ENCODE assay signal across 35 cellular contexts in the genomic region with DNA sequence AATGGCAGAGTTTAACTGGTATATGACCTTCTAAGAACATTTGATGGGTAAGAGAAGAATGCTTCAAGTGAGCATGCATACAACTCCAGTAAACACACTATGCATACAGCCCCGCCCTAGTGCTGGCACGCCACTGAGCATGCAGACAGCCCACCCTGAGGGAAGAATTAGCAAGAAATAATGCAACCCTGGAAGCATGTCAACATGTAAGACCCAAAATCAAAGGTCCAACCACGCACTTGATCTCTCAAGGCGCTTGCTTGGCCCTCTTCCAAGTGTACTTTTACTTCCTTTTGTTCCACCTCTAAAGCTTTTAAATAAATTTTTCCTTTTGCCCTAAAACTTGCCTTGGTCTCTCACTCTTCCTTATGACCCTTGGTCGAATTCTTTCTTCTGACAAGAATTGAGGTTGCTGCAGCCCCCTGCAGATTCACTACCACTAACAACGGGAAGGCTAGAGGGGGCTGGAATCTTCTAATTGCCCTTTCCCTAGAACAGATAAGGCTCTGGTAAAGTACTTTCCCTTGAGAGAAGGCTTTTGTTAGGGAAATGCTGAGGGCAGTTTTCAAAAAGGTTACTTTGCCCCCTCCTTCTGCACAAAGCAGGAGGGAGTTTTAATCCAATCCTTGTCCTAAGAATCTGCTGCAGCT. TPM values are rescaled to one million over a fixed set of nuclear protein-coding genes. Genes with fewer than 3 reads are reported as not detected.
A peak's percentile ranks its signal among the peaks of the same experiment; 100 is the strongest.
DNase-seq lines count a peak whose midpoint lies in the region; ATAC-seq, FAIRE-seq and TF ChIP-seq lines count a peak whose summit lies in the region.
"Had no signal": no experiment of that assay in that cellular context is flagged by ENCODE, and none has a peak within 500 bp of the region (broad histone marks: within the 10 kb centered on the region; RNA-seq: fewer than 3 reads in every experiment).

No MANE protein-coding gene starts in this region.

- peaks cover 23% of the 10 kb centered on the region for H3K27me3 ChIP-seq in HUES48 (ENCODE audit: control insufficient read depth, insufficient read depth, low read length)
- no peaks in the 10 kb centered on the region for H3K27me3 ChIP-seq in K562 (ENCODE audit: control insufficient read depth in 2 of 2, insufficient read depth in 2 of 2, low read length in 2 of 2)
- H3K27me3 ChIP-seq in iPS-15b (ENCODE audit: control insufficient read depth, insufficient read depth, low read length), result peaks cover 15% of the 10 kb centered on the region
- no peaks in the 10 kb centered on the region; a peak in 2 of 5 replicates for H3K27me3 ChIP-seq in HepG2 (ENCODE audit: control insufficient read depth in 1 of 2, insufficient read depth in 2 of 2, low read length in 2 of 2)
- H3K27me3 ChIP-seq in pancreas, result no peaks in the 10 kb centered on the region
- H3K27me3 ChIP-seq: adrenal gland, body of pancreas, esophagus muscularis mucosa, foreskin keratinocyte, vagina had no signal

- TF ChIP-seq CTCF in A549 (IDR thresholded peaks at IDR 0.05) (no peak), K562 (IDR thresholded peaks at IDR 0.05 in 2 of 3, conservative IDR thresholded peaks at IDR 0.05 in 1 of 3; ENCODE audit: insufficient read depth in 2 of 3, low read depth in 1 of 3, low read length in 3 of 3) (no peak), HepG2 (CRISPR knock-in tag; IDR thresholded peaks at IDR 0.05) (no peak), pancreas (IDR thresholded peaks at IDR 0.05) (no peak)

- FAIRE-seq in A549 (lab: Jason Lieb, UNC), result no peak
- no peak for FAIRE-seq in K562 (lab: Jason Lieb, UNC)
- FAIRE-seq in HepG2 (lab: Jason Lieb, UNC), result no peak
- no peak for FAIRE-seq in pancreas (lab: Jason Lieb, UNC)
- FAIRE-seq: D721Med, GM12891, HTR-8/SVneo had no signal

- no peaks in the 10 kb centered on the region for H3K9me3 ChIP-seq in A549
- H3K9me3 ChIP-seq in HUES48 (ENCODE audit: control insufficient read depth, insufficient read depth, low read length), result no peaks in the 10 kb centered on the region
- no peaks in the 10 kb centered on the region for H3K9me3 ChIP-seq in K562 (replicated peaks; ENCODE audit: control insufficient read depth, insufficient read depth, low read depth, low read length)
- H3K9me3 ChIP-seq in iPS-15b (ENCODE audit: control insufficient read depth, insufficient read depth, low read length), result no peaks in the 10 kb centered on the region
- no peaks in the 10 kb centered on the region for H3K9me3 ChIP-seq in HepG2 (ENCODE audit: low read length)
- no peaks in the 10 kb centered on the region for H3K9me3 ChIP-seq in pancreas
- H3K9me3 ChIP-seq: adrenal gland, body of pancreas, esophagus muscularis mucosa, vagina had no signal

- H3K4me3 ChIP-seq in A549, result no peak overlapping the region
- H3K4me3 ChIP-seq in HUES48 (ENCODE audit: low read depth, low read length), result peak overlapping the region; percentile 42
- no peak overlapping the region for H3K4me3 ChIP-seq in K562
- H3K4me3 ChIP-seq in iPS-15b (ENCODE audit: low read depth, low read length), result peak overlapping the region; percentile 20
- no peak overlapping the region for H3K4me3 ChIP-seq in HepG2 (replicated peaks in 1 of 3; ENCODE audit: insufficient read depth in 1 of 3, low read depth in 2 of 3, low read length in 3 of 3)
- H3K4me3 ChIP-seq in pancreas, result no peak overlapping the region
- H3K4me3 ChIP-seq: adrenal gland, body of pancreas, esophagus muscularis mucosa, heart right ventricle, vagina had no signal

- H3K79me2 ChIP-seq in K562 (ENCODE audit: control insufficient read depth, insufficient read depth, low read length), result peaks cover 74% of the 10 kb centered on the region
- peaks cover 11% of the 10 kb centered on the region for H3K79me2 ChIP-seq in HepG2 (ENCODE audit: insufficient read depth, low read length)

- CTCF ChIA-PET in A549 (lab: Yijun Ruan, JAX) (interaction anchor here (1.5 kb wide), 1 partner anchor 105 kb away, joined by 4 read pairs; the partner anchor contains the start of gene PSTK), K562 (lab: Yijun Ruan, JAX; ENCODE audit: low intra/inter-chr PET ratio) (no interaction called here), HepG2 (lab: Yijun Ruan, JAX; ENCODE audit: low intra/inter-chr PET ratio, low total read pairs) (no interaction called here)

- no peak for TF ChIP-seq RAD21 in A549 (conservative IDR thresholded peaks at IDR 0.05 in 1 of 2, IDR thresholded peaks at IDR 0.05 in 1 of 2)
- no peak for TF ChIP-seq RAD21 in K562 (CRISPR knock-in tag; conservative IDR thresholded peaks at IDR 0.05 in 1 of 2, IDR thresholded peaks at IDR 0.05 in 1 of 2)
- no peak for TF ChIP-seq RAD21 in HepG2 (CRISPR knock-in tag; IDR thresholded peaks at IDR 0.05)

- in situ Hi-C loops in K562 (cut with MboI) (no loop called here), HepG2 (cut with HindIII; ENCODE audit: extremely low pct_ligation_motif_present, low pct_unique_long_range_greater_than_20kb) (no loop called here)

- H3K4me1 ChIP-seq in A549 (peaks cover 34% of the 10 kb centered on the region), HUES48 (ENCODE audit: control insufficient read depth, insufficient read depth, low read length) (peaks cover 55% of the 10 kb centered on the region), K562 (replicated peaks in 1 of 2; ENCODE audit: control insufficient read depth in 2 of 2, insufficient read depth in 2 of 2, low read length in 2 of 2) (peaks cover 9 to 23% of the 10 kb centered on the region in 2 experiments), iPS-15b (ENCODE audit: control insufficient read depth, insufficient read depth, low read length) (peaks cover 41% of the 10 kb centered on the region), HepG2 (ENCODE audit: insufficient read depth, low read length) (peaks cover 29% of the 10 kb centered on the region), pancreas (peaks cover 0 to 15% (median 0%) of the 10 kb centered on the region in 3 donors)
- H3K4me1 ChIP-seq: foreskin keratinocyte had no signal

- H4K20me1 ChIP-seq in K562 (replicated peaks; ENCODE audit: control insufficient read depth, insufficient read depth, low read length) (no peaks in the 10 kb centered on the region), HepG2 (ENCODE audit: insufficient read depth, low read length) (no peaks in the 10 kb centered on the region)

- TF ChIP-seq POLR2A in A549 (IDR thresholded peaks at IDR 0.05; ENCODE audit: low read length) (no peak), K562 (conservative IDR thresholded peaks at IDR 0.05) (no peak), HepG2 (IDR thresholded peaks at IDR 0.05; ENCODE audit: insufficient read depth in 1 of 2, low read depth in 2 of 2, low read length in 2 of 2) (no peak)

- intact Hi-C loops in K562 (cut with micrococcal nuclease), result loop anchor here (5.0 kb wide), 1 partner anchor 76 kb away; the partner anchor contains the start of gene C10orf88
- intact Hi-C loops in HepG2 (cut with micrococcal nuclease; ENCODE audit: unreplicated experiment), result no loop called here
- intact Hi-C loops in pancreas (cut with DNase I), result no loop called here

- no peak for TF ChIP-seq EP300 in A549 (IDR thresholded peaks at IDR 0.05)
- no peak for TF ChIP-seq EP300 in K562 (IDR thresholded peaks at IDR 0.05; ENCODE audit: low read length)
- no peak for TF ChIP-seq EP300 in HepG2 (IDR thresholded peaks at IDR 0.05; ENCODE audit: low read depth in 2 of 2, low read length in 2 of 2)
- TF ChIP-seq EP300 in HepG2 (CRISPR knock-in tag; IDR thresholded peaks at IDR 0.05; ENCODE audit: borderline replicate concordance), result no peak

- peaks cover 2% of the 10 kb centered on the region for H3K9me1 ChIP-seq in K562 (ENCODE audit: control insufficient read depth, insufficient read depth, low read length)

- H3K36me3 ChIP-seq in HUES48 (ENCODE audit: control insufficient read depth, insufficient read depth, low read length), result no peaks in the 10 kb centered on the region
- H3K36me3 ChIP-seq in K562 (ENCODE audit: control insufficient read depth, insufficient read depth, low read length), result peaks cover 21% of the 10 kb centered on the region; the same call in 1 of the 3 replicates
- H3K36me3 ChIP-seq in iPS-15b (ENCODE audit: control insufficient read depth, insufficient read depth, low read length), result no peaks in the 10 kb centered on the region
- no peaks in the 10 kb centered on the region for H3K36me3 ChIP-seq in HepG2 (replicated peaks in 1 of 2; ENCODE audit: control insufficient read depth in 1 of 2, insufficient read depth in 2 of 2, low read length in 2 of 2)
- no peaks in the 10 kb centered on the region for H3K36me3 ChIP-seq in pancreas
- H3K36me3 ChIP-seq: adrenal gland, esophagus muscularis mucosa, heart right ventricle, vagina had no signal

- H3K27ac ChIP-seq in A549 (no peak overlapping the region), HUES48 (ENCODE audit: low read depth, low read length) (peak overlapping the region; percentile 95), K562 (ENCODE audit: extremely low read depth, low read depth, low read length) (no peak overlapping the region), HepG2 (ENCODE audit: extremely low read length, insufficient read depth, low read length) (no peak overlapping the region), pancreas (no peak overlapping the region)
- H3K27ac ChIP-seq: adrenal gland, body of pancreas, esophagus muscularis mucosa, foreskin keratinocyte, heart right ventricle, vagina had no signal

- 80% methylated on average over 6 of the region's 6 CpGs for WGBS in A549 (ENCODE audit: missing lambda C conversion rate)
- WGBS in K562 (ENCODE audit: insufficient coverage, low coverage, missing lambda C conversion rate), result 44% methylated on average over 6 of the region's 6 CpGs
- WGBS in HepG2 (ENCODE audit: low lambda C conversion rate), result 48% methylated on average over 6 of the region's 6 CpGs
- WGBS in pancreas, 2 donors, result 52 to 56% methylated on average over 6 of the region's 6 CpGs

- peak overlapping the region; percentile 59 for H3K9ac ChIP-seq in HUES48 (ENCODE audit: low read depth, low read length)
- no peak overlapping the region for H3K9ac ChIP-seq in K562 (ENCODE audit: insufficient read depth in 1 of 2, low read depth in 2 of 2, low read length in 2 of 2)
- H3K9ac ChIP-seq in iPS-15b (ENCODE audit: low read depth, low read length), result no peak overlapping the region
- H3K9ac ChIP-seq in HepG2 (ENCODE audit: insufficient read depth, low read depth, low read length), result no peak overlapping the region

- POLR2A ChIA-PET in A549 (lab: Yijun Ruan, JAX), result no interaction called here
- POLR2A ChIA-PET in K562 (lab: Yijun Ruan, JAX), result interaction anchor here (0.6 to 1.4 kb wide), 4 partner anchors 9 to 208 kb away, joined by 3 to 5 read pairs (median 4); no protein-coding TSS in a partner anchor
- POLR2A ChIA-PET in HepG2 (lab: Yijun Ruan, JAX), result no interaction called here

- BruUV-seq in K562 (replicated peaks; lab: Mats Ljungman, UMichigan) (no TSS peak), HepG2 (replicated peaks; lab: Mats Ljungman, UMichigan) (no TSS peak)

- H3K4me2 ChIP-seq in A549 (0 out of 3 replicates have a peak overlapping the region, but pooled peaks have one; percentile 6), K562 (ENCODE audit: insufficient read depth, low read length) (no peak overlapping the region), HepG2 (ENCODE audit: low read depth, low read length) (no peak overlapping the region)

- ATAC-seq in A549 (no peak), K562 (no peak), HepG2 (no peak), pancreas (no peak)
- ATAC-seq: body of pancreas; foreskin keratinocyte; heart right ventricle; naive thymus-derived CD4-positive, alpha-beta T cell had no signal

- DNase-seq in A549 (ENCODE audit: low read depth in 1 of 2, low spot score in 1 of 2) (no peak), K562 (ENCODE audit: extremely low read depth in 1 of 4, low spot score in 3 of 4) (no peak), DMS53 (lab: John Stamatoyannopoulos, UW) (no peak), HepG2 (ENCODE audit: low spot score) (no peak), pancreas (no peak)
- DNase-seq in activated CD4-positive, alpha-beta T cell treated with anti-CD3 and anti-CD28 coated beads, Interleukin-2, amount 50 U/mL, for 48 hours, result no peak
- DNase-seq: activated B cell treated with CpG ODN at 0.5 μM for 24 hours; activated CD4-positive, alpha-beta T cell treated with anti-CD3 and anti-CD28 coated beads, Interleukin-2, amount 50 U/mL, for 4 hours; activated naive CD4-positive, alpha-beta T cell treated with anti-CD3 and anti-CD28 coated beads for 36 hours; adrenal gland; CD4-positive, CD25-positive, alpha-beta regulatory T cell; effector CD8-positive, alpha-beta T cell; EL; foreskin keratinocyte; heart right ventricle; Kasumi-1; midbrain; naive thymus-derived CD4-positive, alpha-beta T cell; NCI-H2171; NCI-H524; SHP77 treated with DMSO at 0.1 percent for 48 hours had no signal

- H2AFZ ChIP-seq in K562 (ENCODE audit: low read depth, low read length), result no peak overlapping the region
- H2AFZ ChIP-seq in HepG2 (ENCODE audit: low read length), result no peak overlapping the region

RNA-seq across cellular contexts. Expression of gene FAM24B, which starts 3.4 kb away (rescaled TPM):
- 18.7 and 27.6 TPM in 2 replicates for polyA plus RNA-seq in A549 (2011; rRNA removed)
- polyA plus RNA-seq in A549 (2012; cell fraction: cytosol; rRNA removed), result 14.8 and 18.7 TPM in 2 replicates
- 7.9 and 23.5 TPM in 2 replicates for polyA plus RNA-seq in A549 (2012; cell fraction: nucleus; rRNA removed)
- 15.6 to 16.9 TPM (median 16.8 TPM) in 3 replicates for polyA plus RNA-seq in A549 (2017; fragmentation: RNase III; extraction: RNeasy Plus Mini Kit Qiagen cat#74134 plus additional on column Dnase treatment)
- 4.3 and 6.8 TPM in 2 replicates for polyA minus RNA-seq in A549 (2011; rRNA and poly(A)+ RNA removed)
- total RNA-seq in K562 (2011; cell fraction: chromatin; rRNA removed; ENCODE audit: low replicate concordance), result 7.0 and 17.2 TPM in 2 replicates
- 4.0 and 4.6 TPM in 2 replicates for total RNA-seq in K562 (2011; cell fraction: nucleolus; rRNA removed)
- total RNA-seq in K562 (2011; cell fraction: nucleoplasm; rRNA removed), result 8.1 and 16.4 TPM in 2 replicates
- total RNA-seq in K562 (2014; rRNA removed), result 6.4 and 9.4 TPM in 2 replicates
- 7.6 and 8.5 TPM in 2 replicates for total RNA-seq in K562 (2014; rRNA removed; fragmentation: Illumina TruSeq; extraction: Trizol)
- total RNA-seq in K562 (2015; rRNA removed; fragmentation: Illumina TruSeq; extraction: Trizol), result 5.9 and 7.1 TPM in 2 replicates
- 5.9 and 8.7 TPM in 2 replicates for total RNA-seq in K562 (2021)
- polyA plus RNA-seq in K562 (2011; rRNA removed), result 6.0 and 8.4 TPM in 2 replicates
- polyA plus RNA-seq in K562 (2011; cell fraction: cytosol; rRNA removed), result 3.1 and 7.9 TPM in 2 replicates
- polyA plus RNA-seq in K562 (2011; cell fraction: nucleus; rRNA removed), result 18.7 and 18.9 TPM in 2 replicates
- 8.5 and 11.3 TPM in 2 replicates for polyA plus RNA-seq in K562 (2012)
- 7.9 and 9.2 TPM in 2 replicates for polyA plus RNA-seq in K562 (2014; fragmentation: Illumina TruSeq; extraction: Trizol)
- 10 to 100 TPM; 14.5 to 19.6 TPM for polyA plus RNA-seq in K562 (2014; fragmentation: Nextera tagmentation; extraction: Ambion mirVana)
- 14.5 TPM in 2 replicates for polyA plus RNA-seq in K562 (2014; rRNA removed)
- 3.6 and 5.2 TPM in 2 replicates for polyA minus RNA-seq in K562 (2011; rRNA and poly(A)+ RNA removed)
- polyA minus RNA-seq in K562 (2011; cell fraction: cytosol; rRNA and poly(A)+ RNA removed), result 1.9 and 3.2 TPM in 2 replicates
- polyA minus RNA-seq in K562 (2011; cell fraction: nucleus; rRNA and poly(A)+ RNA removed), result 8.1 and 9.0 TPM in 2 replicates
- 2.5 and 3.0 TPM in 2 replicates for total RNA-seq in HepG2 (2016; rRNA removed; fragmentation: Illumina TruSeq; extraction: Trizol)
- total RNA-seq in HepG2 (2016; cell fraction: cytosol; rRNA removed; fragmentation: Illumina TruSeq; extraction: Trizol; ENCODE audit: low read depth), result 1.6 and 1.9 TPM in 2 replicates
- 2.7 and 3.0 TPM in 2 replicates for total RNA-seq in HepG2 (2016; cell fraction: insoluble cytoplasmic fraction; rRNA removed; fragmentation: Illumina TruSeq; extraction: Trizol)
- total RNA-seq in HepG2 (2016; cell fraction: membrane; rRNA removed; fragmentation: Illumina TruSeq; extraction: Trizol), result 2.7 and 3.1 TPM in 2 replicates
- total RNA-seq in HepG2 (2016; cell fraction: nucleus; rRNA removed; fragmentation: Illumina TruSeq; extraction: Trizol), result 2.4 and 5.6 TPM in 2 replicates
- polyA plus RNA-seq in HepG2 (2011; rRNA removed), result 1.9 and 2.0 TPM in 2 replicates
- 1.0 and 1.6 TPM in 2 replicates for polyA plus RNA-seq in HepG2 (2011; cell fraction: cytosol; rRNA removed)
- 3.0 TPM in 2 replicates for polyA plus RNA-seq in HepG2 (2011; cell fraction: nucleus; rRNA removed)
- 2.2 and 2.3 TPM in 2 replicates for polyA plus RNA-seq in HepG2 (2012)
- polyA plus RNA-seq in HepG2 (2016; cell fraction: cytosol; fragmentation: Illumina TruSeq; extraction: Trizol; ENCODE audit: low read depth), result 1.8 and 2.5 TPM in 2 replicates
- polyA plus RNA-seq in HepG2 (2016; cell fraction: insoluble cytoplasmic fraction; fragmentation: Illumina TruSeq; extraction: Trizol; ENCODE audit: low read depth), result 2.0 and 2.6 TPM in 2 replicates
- 1.6 and 3.3 TPM in 2 replicates for polyA plus RNA-seq in HepG2 (2016; cell fraction: membrane; fragmentation: Illumina TruSeq; extraction: Trizol; ENCODE audit: low read depth)
- polyA plus RNA-seq in HepG2 (2016; cell fraction: nucleus; fragmentation: Illumina TruSeq; extraction: Trizol; ENCODE audit: insufficient read depth, low read depth), result 4.9 and 8.1 TPM in 2 replicates
- 1.4 TPM in 1 of 2 replicates, not detected in the other for polyA minus RNA-seq in HepG2 (2011; rRNA and poly(A)+ RNA removed; ENCODE audit: low replicate concordance)
- polyA minus RNA-seq in HepG2 (2011; cell fraction: cytosol; rRNA and poly(A)+ RNA removed), result 1.3 TPM in 1 of 2 replicates, not detected in the other
- polyA minus RNA-seq in HepG2 (2011; cell fraction: nucleus; rRNA and poly(A)+ RNA removed), result 2.4 and 4.8 TPM in 2 replicates
- total RNA-seq in pancreas, result 1 to 10 TPM; 3.5 to 5.1 (median 4.8) TPM
- polyA plus RNA-seq in pancreas, result 1 to 10 TPM; 6.8 to 7.1 TPM
- total RNA-seq: A172, vagina had no signal

RNA-seq across cellular contexts. Expression of gene CUZD1, which starts 30.3 kb away (rescaled TPM):
- polyA plus RNA-seq in A549 (2011; rRNA removed) (2.8 and 3.4 TPM in 2 replicates), A549 (2017; fragmentation: RNase III; extraction: RNeasy Plus Mini Kit Qiagen cat#74134 plus additional on column Dnase treatment) (1.4 to 1.6 TPM (median 1.5 TPM) in 3 replicates), K562 (2011; rRNA removed) (1.4 and 1.7 TPM in 2 replicates), K562 (2014; fragmentation: Illumina TruSeq; extraction: Trizol) (1.1 and 1.2 TPM in 2 replicates), K562 (2014; fragmentation: Nextera tagmentation; extraction: Ambion mirVana) (1 to 10 TPM in 1 of 2 experiments, under 1 TPM in 1; 0.51 to 1.1 TPM), K562 (2014; rRNA removed) (1.0 and 1.1 TPM in 2 replicates), HepG2 (2011; rRNA removed) (0.20 and 0.22 TPM in 2 replicates), pancreas (1,000 to 10,000 TPM; 2,023 to 2,052 TPM)
- 0.89 and 1.0 TPM in 2 replicates for polyA plus RNA-seq in A549 (2012; cell fraction: cytosol; rRNA removed)
- polyA plus RNA-seq in A549 (2012; cell fraction: nucleus; rRNA removed), result 2.4 and 4.4 TPM in 2 replicates
- 1.1 and 1.4 TPM in 2 replicates for polyA minus RNA-seq in A549 (2011; rRNA and poly(A)+ RNA removed)
- total RNA-seq in K562 (2011; cell fraction: chromatin; rRNA removed; ENCODE audit: low replicate concordance), result 3.1 and 3.5 TPM in 2 replicates
- 1.3 and 1.7 TPM in 2 replicates for total RNA-seq in K562 (2011; cell fraction: nucleolus; rRNA removed)
- 2.3 and 2.7 TPM in 2 replicates for total RNA-seq in K562 (2011; cell fraction: nucleoplasm; rRNA removed)
- total RNA-seq in K562 (2014; rRNA removed) (0.95 and 1.0 TPM in 2 replicates), K562 (2014; rRNA removed; fragmentation: Illumina TruSeq; extraction: Trizol) (0.83 and 0.87 TPM in 2 replicates), K562 (2015; rRNA removed; fragmentation: Illumina TruSeq; extraction: Trizol) (1.5 and 1.7 TPM in 2 replicates), K562 (2021) (1.3 and 1.5 TPM in 2 replicates), HepG2 (2016; rRNA removed; fragmentation: Illumina TruSeq; extraction: Trizol) (0.29 and 0.34 TPM in 2 replicates), pancreas (1,000 to 10,000 TPM in 4 of 6 donors, 100 to 1,000 TPM in 2; 734 to 3,085 (median 1,884) TPM)
- 0.67 and 1.2 TPM in 2 replicates for polyA plus RNA-seq in K562 (2011; cell fraction: cytosol; rRNA removed)
- polyA plus RNA-seq in K562 (2011; cell fraction: nucleus; rRNA removed), result 6.1 and 7.5 TPM in 2 replicates
- polyA plus RNA-seq in K562 (2012), result 0.57 and 1.3 TPM in 2 replicates
- 1.2 and 1.6 TPM in 2 replicates for polyA minus RNA-seq in K562 (2011; rRNA and poly(A)+ RNA removed)
- 0.48 TPM in 1 of 2 replicates, not detected in the other for polyA minus RNA-seq in K562 (2011; cell fraction: cytosol; rRNA and poly(A)+ RNA removed)
- polyA minus RNA-seq in K562 (2011; cell fraction: nucleus; rRNA and poly(A)+ RNA removed), result 1.8 and 5.0 TPM in 2 replicates
- total RNA-seq in HepG2 (2016; cell fraction: cytosol; rRNA removed; fragmentation: Illumina TruSeq; extraction: Trizol; ENCODE audit: low read depth), result 0.26 TPM in 1 of 2 replicates, not detected in the other
- 0.36 and 0.48 TPM in 2 replicates for total RNA-seq in HepG2 (2016; cell fraction: insoluble cytoplasmic fraction; rRNA removed; fragmentation: Illumina TruSeq; extraction: Trizol)
- 0.28 TPM in 2 replicates for total RNA-seq in HepG2 (2016; cell fraction: membrane; rRNA removed; fragmentation: Illumina TruSeq; extraction: Trizol)
- 0.81 and 1.1 TPM in 2 replicates for total RNA-seq in HepG2 (2016; cell fraction: nucleus; rRNA removed; fragmentation: Illumina TruSeq; extraction: Trizol)
- 0.12 and 0.23 TPM in 2 replicates for polyA plus RNA-seq in HepG2 (2011; cell fraction: cytosol; rRNA removed)
- 1.4 and 1.5 TPM in 2 replicates for polyA plus RNA-seq in HepG2 (2011; cell fraction: nucleus; rRNA removed)
- 0.25 TPM in 2 replicates for polyA plus RNA-seq in HepG2 (2012)
- polyA plus RNA-seq in HepG2 (2016; cell fraction: cytosol; fragmentation: Illumina TruSeq; extraction: Trizol; ENCODE audit: low read depth), result 0.25 and 0.38 TPM in 2 replicates
- polyA plus RNA-seq in HepG2 (2016; cell fraction: insoluble cytoplasmic fraction; fragmentation: Illumina TruSeq; extraction: Trizol; ENCODE audit: low read depth), result 0.12 and 0.42 TPM in 2 replicates
- 0.32 and 0.41 TPM in 2 replicates for polyA plus RNA-seq in HepG2 (2016; cell fraction: membrane; fragmentation: Illumina TruSeq; extraction: Trizol; ENCODE audit: low read depth)
- polyA plus RNA-seq in HepG2 (2016; cell fraction: nucleus; fragmentation: Illumina TruSeq; extraction: Trizol; ENCODE audit: insufficient read depth, low read depth), result 1.1 and 1.3 TPM in 2 replicates
- polyA minus RNA-seq in HepG2 (2011; rRNA and poly(A)+ RNA removed; ENCODE audit: low replicate concordance), result 0.46 and 2.5 TPM in 2 replicates
- not detected in 2 replicates for polyA minus RNA-seq in HepG2 (2011; cell fraction: cytosol; rRNA and poly(A)+ RNA removed)
- 1.3 and 2.4 TPM in 2 replicates for polyA minus RNA-seq in HepG2 (2011; cell fraction: nucleus; rRNA and poly(A)+ RNA removed)
- total RNA-seq: A172, vagina had no signal

RNA-seq across cellular contexts. Expression of gene FAM24A, which starts 34.4 kb away (rescaled TPM):
- polyA plus RNA-seq in A549 (2011; rRNA removed) (not detected in 2 replicates), A549 (2017; fragmentation: RNase III; extraction: RNeasy Plus Mini Kit Qiagen cat#74134 plus additional on column Dnase treatment) (not detected in 3 replicates), K562 (2011; rRNA removed) (not detected in 2 replicates), K562 (2014; fragmentation: Illumina TruSeq; extraction: Trizol) (not detected in 2 replicates), K562 (2014; fragmentation: Nextera tagmentation; extraction: Ambion mirVana) (not detected), K562 (2014; rRNA removed) (not detected in 2 replicates), HepG2 (2011; rRNA removed) (not detected in 2 replicates), pancreas (not detected)
- not detected in 2 replicates for polyA plus RNA-seq in A549 (2012; cell fraction: cytosol; rRNA removed)
- polyA plus RNA-seq in A549 (2012; cell fraction: nucleus; rRNA removed), result not detected in 2 replicates
- not detected in 2 replicates for polyA minus RNA-seq in A549 (2011; rRNA and poly(A)+ RNA removed)
- not detected in 2 replicates for total RNA-seq in K562 (2011; cell fraction: chromatin; rRNA removed; ENCODE audit: low replicate concordance)
- total RNA-seq in K562 (2011; cell fraction: nucleolus; rRNA removed), result not detected in 2 replicates
- total RNA-seq in K562 (2011; cell fraction: nucleoplasm; rRNA removed), result not detected in 2 replicates
- total RNA-seq in K562 (2014; rRNA removed) (not detected in 2 replicates), K562 (2014; rRNA removed; fragmentation: Illumina TruSeq; extraction: Trizol) (not detected in 2 replicates), K562 (2015; rRNA removed; fragmentation: Illumina TruSeq; extraction: Trizol) (not detected in 2 replicates), K562 (2021) (not detected in 2 replicates), HepG2 (2016; rRNA removed; fragmentation: Illumina TruSeq; extraction: Trizol) (not detected in 2 replicates), pancreas (not detected)
- not detected in 2 replicates for polyA plus RNA-seq in K562 (2011; cell fraction: cytosol; rRNA removed)
- polyA plus RNA-seq in K562 (2011; cell fraction: nucleus; rRNA removed), result not detected in 2 replicates
- polyA plus RNA-seq in K562 (2012), result not detected in 2 replicates
- not detected in 2 replicates for polyA minus RNA-seq in K562 (2011; rRNA and poly(A)+ RNA removed)
- polyA minus RNA-seq in K562 (2011; cell fraction: cytosol; rRNA and poly(A)+ RNA removed), result not detected in 2 replicates
- polyA minus RNA-seq in K562 (2011; cell fraction: nucleus; rRNA and poly(A)+ RNA removed), result not detected in 2 replicates
- not detected in 2 replicates for total RNA-seq in HepG2 (2016; cell fraction: cytosol; rRNA removed; fragmentation: Illumina TruSeq; extraction: Trizol; ENCODE audit: low read depth)
- total RNA-seq in HepG2 (2016; cell fraction: insoluble cytoplasmic fraction; rRNA removed; fragmentation: Illumina TruSeq; extraction: Trizol), result not detected in 2 replicates
- not detected in 2 replicates for total RNA-seq in HepG2 (2016; cell fraction: membrane; rRNA removed; fragmentation: Illumina TruSeq; extraction: Trizol)
- not detected in 2 replicates for total RNA-seq in HepG2 (2016; cell fraction: nucleus; rRNA removed; fragmentation: Illumina TruSeq; extraction: Trizol)
- polyA plus RNA-seq in HepG2 (2011; cell fraction: cytosol; rRNA removed), result not detected in 2 replicates
- polyA plus RNA-seq in HepG2 (2011; cell fraction: nucleus; rRNA removed), result not detected in 2 replicates
- polyA plus RNA-seq in HepG2 (2012), result not detected in 2 replicates
- not detected in 2 replicates for polyA plus RNA-seq in HepG2 (2016; cell fraction: cytosol; fragmentation: Illumina TruSeq; extraction: Trizol; ENCODE audit: low read depth)
- polyA plus RNA-seq in HepG2 (2016; cell fraction: insoluble cytoplasmic fraction; fragmentation: Illumina TruSeq; extraction: Trizol; ENCODE audit: low read depth), result not detected in 2 replicates
- not detected in 2 replicates for polyA plus RNA-seq in HepG2 (2016; cell fraction: membrane; fragmentation: Illumina TruSeq; extraction: Trizol; ENCODE audit: low read depth)
- not detected in 2 replicates for polyA plus RNA-seq in HepG2 (2016; cell fraction: nucleus; fragmentation: Illumina TruSeq; extraction: Trizol; ENCODE audit: insufficient read depth, low read depth)
- polyA minus RNA-seq in HepG2 (2011; rRNA and poly(A)+ RNA removed; ENCODE audit: low replicate concordance), result not detected in 2 replicates
- not detected in 2 replicates for polyA minus RNA-seq in HepG2 (2011; cell fraction: cytosol; rRNA and poly(A)+ RNA removed)
- not detected in 2 replicates for polyA minus RNA-seq in HepG2 (2011; cell fraction: nucleus; rRNA and poly(A)+ RNA removed)
- total RNA-seq: A172; activated B cell treated with CpG ODN at 0.5 μM for 24 hours; activated naive CD4-positive, alpha-beta T cell treated with anti-CD3 and anti-CD28 coated beads for 36 hours; adrenal gland; body of pancreas; CD4-positive, CD25-positive, alpha-beta regulatory T cell; esophagus muscularis mucosa; foreskin keratinocyte; H4; heart right ventricle; lower leg skin; naive thymus-derived CD4-positive, alpha-beta T cell; osteoblast; vagina had no signal
- polyA plus RNA-seq: adrenal gland; CD4-positive, CD25-positive, alpha-beta regulatory T cell; foreskin keratinocyte; heart right ventricle; keratinocyte; naive thymus-derived CD4-positive, alpha-beta T cell; thymus had no signal

Comparison
In these comparisons a context has a peak if more than half of its experiments do, and no peak if none do; other contexts are left out.
1. H3K4me3 ChIP-seq: peak in HUES48 (single experiment) and iPS-15b (single experiment); none in A549 (single experiment), K562 (single experiment), HepG2 (0 of 3) and pancreas (0 of 4).
2. RNA of gene CUZD1, which starts 30.3 kb away (polyA plus RNA-seq): 2,023 to 2,052 TPM in pancreas; 0.89 to 4.4 TPM in A549, 0.51 to 7.5 TPM in K562 and 0.12 to 1.5 TPM in HepG2; every median in the first group is over 100 times any median in the second.